In the genomic region with DNA sequence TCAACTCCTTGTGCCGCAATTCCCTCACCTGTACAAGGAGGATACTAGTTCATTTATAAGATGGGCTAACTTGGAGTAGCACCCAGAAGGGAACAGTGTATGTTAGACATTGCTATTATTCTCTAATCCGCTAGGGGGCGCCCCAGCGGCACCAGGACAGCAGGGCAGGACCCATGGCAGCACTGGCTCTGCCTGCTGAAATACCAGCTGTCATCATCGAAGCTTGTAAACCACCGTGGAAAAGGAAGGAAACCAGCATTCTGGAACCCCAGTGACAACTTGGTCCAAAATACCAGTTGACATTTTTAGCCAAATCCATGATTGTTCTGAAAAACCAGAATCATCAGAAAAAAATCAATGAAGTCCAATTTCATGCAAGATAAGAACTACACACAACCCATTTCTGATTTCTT, we compare ENCODE assay signal across 8 cellular contexts.
DNase-seq lines count a peak whose midpoint lies in the region; ATAC-seq and TF ChIP-seq lines count a peak whose summit lies in the region.

No MANE protein-coding gene starts in this region.

- no peak overlapping the region for H3K4me3 Mint-ChIP-seq in endodermal cell

- no peak overlapping the region for H3K4me2 ChIP-seq in KMS-11

- H3K27me3 ChIP-seq in KMS-11 (ENCODE audit: insufficient read depth, low read depth): no peaks in the 10 kb centered on the region
- no peaks in the 10 kb centered on the region for H3K27me3 ChIP-seq in endodermal cell (ENCODE audit: control insufficient read depth, insufficient read depth, low read length, poor library complexity, severe bottlenecking)
- no peaks in the 10 kb centered on the region for H3K27me3 ChIP-seq in upper lobe of right lung

- no peak overlapping the region for H3K4me3 ChIP-seq in KMS-11 (IDR thresholded peaks at IDR 0.05; ENCODE audit: insufficient read depth, low read depth, low read length)
- no peak overlapping the region for H3K4me3 ChIP-seq in endodermal cell (ENCODE audit: low read length)
- no peak overlapping the region for H3K4me3 ChIP-seq in upper lobe of right lung

- peaks cover 13% of the 10 kb centered on the region for H3K9me3 Mint-ChIP-seq in endodermal cell

- H3K9me3 ChIP-seq in endodermal cell (ENCODE audit: control insufficient read depth, low read length): peaks cover 10% of the 10 kb centered on the region
- no peaks in the 10 kb centered on the region for H3K9me3 ChIP-seq in upper lobe of right lung

- H3K27me3 Mint-ChIP-seq in endodermal cell (ENCODE audit: insufficient read depth): no peaks in the 10 kb centered on the region

- 0 out of 2 replicates have a peak overlapping the region, but pooled peaks have one; percentile 20 for H2AFZ ChIP-seq in KMS-11 (ENCODE audit: low read depth)

- H3K36me3 ChIP-seq in KMS-11 (ENCODE audit: insufficient read depth): no peaks in the 10 kb centered on the region
- no peaks in the 10 kb centered on the region for H3K36me3 ChIP-seq in endodermal cell (ENCODE audit: control insufficient read depth, insufficient read depth, low read length)
- no peaks in the 10 kb centered on the region for H3K36me3 ChIP-seq in upper lobe of right lung

- WGBS in endodermal cell (ENCODE audit: insufficient coverage in 1 of 2, insufficient read length in 1 of 2), 2 experiments: 18 to 27% methylated on average over 4 to 6 of the region's 6 CpGs

- H3K36me3 Mint-ChIP-seq in endodermal cell (ENCODE audit: low read depth): no peaks in the 10 kb centered on the region

- intact Hi-C loops in upper lobe of right lung (cut with DNase I): loop anchor here (10.0 kb wide), 1 partner anchor 129 kb away; a partner anchor contains a TSS

- no peaks in the 10 kb centered on the region for H3K79me2 ChIP-seq in KMS-11 (ENCODE audit: insufficient read depth, low read depth)

- H3K9ac ChIP-seq in KMS-11: no peak overlapping the region
- no peak overlapping the region for H3K9ac ChIP-seq in endodermal cell (ENCODE audit: extremely low read depth, low read length, poor library complexity, severe bottlenecking)

- ATAC-seq in GM21576 (IDR thresholded peaks at IDR 0.05; ENCODE audit: unreplicated experiment) (peak; percentile 91), upper lobe of right lung (peak; percentile 83)

- H3K4me1 Mint-ChIP-seq in endodermal cell: no peaks in the 10 kb centered on the region

- H4K20me1 ChIP-seq in KMS-11 (ENCODE audit: insufficient read depth): no peaks in the 10 kb centered on the region

- TF ChIP-seq CTCF in KMS-11 (conservative IDR thresholded peaks at IDR 0.05; ENCODE audit: low read depth, low read length) (peak; percentile 93), endodermal cell (conservative IDR thresholded peaks at IDR 0.05) (peak; percentile 94), upper lobe of right lung (IDR thresholded peaks at IDR 0.05) (peak; percentile 77)

- H3K4me1 ChIP-seq in KMS-11 (ENCODE audit: low read depth, poor library complexity, severe bottlenecking): no peaks in the 10 kb centered on the region
- no peaks in the 10 kb centered on the region for H3K4me1 ChIP-seq in endodermal cell (ENCODE audit: control insufficient read depth, insufficient read depth, low read length)
- no peaks in the 10 kb centered on the region for H3K4me1 ChIP-seq in upper lobe of right lung

- H3K27ac ChIP-seq in KMS-11: no peak overlapping the region
- H3K27ac ChIP-seq in endodermal cell (ENCODE audit: low read depth, low read length): no peak overlapping the region
- H3K27ac ChIP-seq in upper lobe of right lung: no peak overlapping the region

- H3K27ac Mint-ChIP-seq in endodermal cell: no peak overlapping the region

- peak; percentile 0 for DNase-seq in NOMO-1 treated with DMSO at 0.1 percent for 48 hours (lab: John Stamatoyannopoulos, UW; ENCODE audit: unreplicated experiment)
- no peak for DNase-seq in NOMO-1 (lab: John Stamatoyannopoulos, UW; ENCODE audit: unreplicated experiment in 2 of 2)
- peak; percentile 1 for DNase-seq in T-helper 9 cell
- peak; percentile 92 for DNase-seq in endodermal cell
- peak; percentile 60 for DNase-seq in myocyte (ENCODE audit: low read depth)
- DNase-seq in upper lobe of right lung: peak; percentile 67

Comparison
In these comparisons a context has a peak if more than half of its experiments do, and no peak if none do; other contexts are left out.
1. DNase-seq: peak in NOMO-1 treated with DMSO at 0.1 percent for 48 hours (single experiment), T-helper 9 cell (single experiment), endodermal cell (single experiment), myocyte (single experiment) and upper lobe of right lung (single experiment); none in NOMO-1 (0 of 2).
2. Peak in every context shown above with its lines, with median percentiles within 50 percentile points of each other: CTCF ChIP-seq.